Comparison of ENCODE assay signal across 21 cellular contexts in the genomic region with DNA sequence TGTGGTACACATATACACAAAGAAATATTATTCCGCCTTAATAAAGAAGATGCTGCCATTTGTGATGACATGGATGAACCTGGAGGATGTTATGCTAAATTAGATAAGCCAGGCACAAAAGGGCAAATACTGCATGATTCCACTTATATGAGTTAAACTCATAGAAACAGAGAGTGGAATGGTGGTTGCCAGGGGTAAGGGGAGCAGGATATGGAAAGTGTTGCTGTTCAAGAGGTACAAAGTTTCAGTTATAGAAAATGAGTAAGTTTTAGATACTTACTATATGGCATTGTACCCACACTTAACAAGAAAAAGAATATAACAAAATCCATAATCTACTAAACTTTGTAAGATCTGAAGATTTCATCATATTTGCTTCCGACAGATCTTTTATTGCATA.
"Had no signal": no experiment of that assay in that cellular context is flagged by ENCODE, and none has a peak within 500 bp of the region (broad histone marks: within the 10 kb centered on the region; RNA-seq: fewer than 3 reads in every experiment).

No MANE protein-coding gene starts in this region.

- H3K4me1 Mint-ChIP-seq: endodermal cell, WTC11 had no signal

- H3K4me3 Mint-ChIP-seq: activated naive CD8-positive, alpha-beta T cell treated with anti-CD3 and anti-CD28 coated beads, Interleukin-2, amount 10 ng/mL, durations not matched to agents 7 days and 5 days; endodermal cell; memory B cell; natural killer cell treated with Interleukin-12 subunit alpha and Interleukin-12 subunit beta and Interleukin-15 and Interleukin-18, amount 100 ng/mL, for 72 hours; WTC11 had no signal

- H3K27me3 ChIP-seq: gastroesophageal sphincter, heart left ventricle, SJSA1, testis, uterus had no signal

- ATAC-seq: gastroesophageal sphincter; heart left ventricle; left cardiac atrium; natural killer cell treated with Interleukin-12 subunit alpha and Interleukin-12 subunit beta and Interleukin-15 and Interleukin-18, amount 100 ng/mL, for 72 hours; WTC11 had no signal

- H3K27ac Mint-ChIP-seq: activated naive CD8-positive, alpha-beta T cell treated with anti-CD3 and anti-CD28 coated beads, Interleukin-2, amount 10 ng/mL, durations not matched to agents 7 days and 5 days; endodermal cell; memory B cell; WTC11 had no signal

- H3K27ac ChIP-seq: gastroesophageal sphincter, heart left ventricle, prostate gland, SJSA1, spleen, testis, uterus had no signal

- H3K9me3 Mint-ChIP-seq: endodermal cell; memory B cell; natural killer cell treated with Interleukin-12 subunit alpha and Interleukin-12 subunit beta and Interleukin-15 and Interleukin-18, amount 100 ng/mL, for 72 hours; WTC11 had no signal

- H3K27me3 Mint-ChIP-seq: memory B cell had no signal

- H3K36me3 ChIP-seq: gastroesophageal sphincter, heart left ventricle, prostate gland, SJSA1, spleen, uterus had no signal

- DNase-seq: activated effector memory CD4-positive, alpha-beta T cell treated with anti-CD3 and anti-CD28 coated beads, Interleukin-2, amount 50 U/mL, for 16 hours; activated naive CD8-positive, alpha-beta T cell treated with anti-CD3 and anti-CD28 coated beads, Interleukin-2, amount 10 ng/mL, durations not matched to agents 7 days and 5 days; amygdala; cortex of kidney; endodermal cell; islet precursor cell; left cardiac atrium; spleen; stimulated activated CD4-positive, alpha-beta T cell treated with anti-CD3 and anti-CD28 coated beads, Interleukin-4, amount 100 ng/mL, for 4 hours; T-helper 1 cell; T1000; testis; trophoblast cell; uterus had no signal

- H3K9me3 ChIP-seq: gastroesophageal sphincter, heart left ventricle, prostate gland, SJSA1, spleen, testis, uterus had no signal

- H3K4me3 ChIP-seq: gastroesophageal sphincter, heart left ventricle, prostate gland, SJSA1, spleen, testis, uterus had no signal

- H3K4me1 ChIP-seq: gastroesophageal sphincter, prostate gland, testis, uterus had no signal

- H3K36me3 Mint-ChIP-seq: memory B cell; natural killer cell treated with Interleukin-12 subunit alpha and Interleukin-12 subunit beta and Interleukin-15 and Interleukin-18, amount 100 ng/mL, for 72 hours; WTC11 had no signal
